In genomic region chr17:36129616-36130015, GRCh38 we compare ENCODE assay signal across 26 cellular contexts. TPM values are rescaled to one million over a fixed set of nuclear protein-coding genes. Genes with fewer than 3 reads are reported as not detected.
"Had no signal": no experiment of that assay in that cellular context is flagged by ENCODE, and none has a peak within 500 bp of the region (broad histone marks: within the 10 kb centered on the region; RNA-seq: fewer than 3 reads in every experiment).

No MANE protein-coding gene starts in this region.

- H3K27ac ChIP-seq: HL-60, RWPE1 had no signal

- H3K9me3 ChIP-seq: SK-N-SH had no signal

- DNase-seq: KBM-7, MV-4-11, NCI-H1048, NCI-H1105, NCI-H1417, NCI-H1436 treated with DMSO at 0.1 percent for 48 hours, NCI-H1694, NCI-H187 treated with DMSO at 0.1 percent for 48 hours, NCI-H2029 treated with DMSO at 0.1 percent for 48 hours, NCI-H2171 treated with DMSO at 0.1 percent for 48 hours, NCI-H345, NCI-H446 treated with DMSO at 0.1 percent for 48 hours, NCI-H510A treated with DMSO at 0.1 percent for 48 hours, NCI-H526 treated with DMSO at 0.1 percent for 48 hours, NCI-H774, PC-3, SHP77, SK-N-SH, SW 1271 had no signal

- H3K9ac ChIP-seq: SK-N-SH had no signal

- ATAC-seq: Panc1, PC-3 had no signal

RNA-seq across cellular contexts. Expression of gene CCL4, which starts 26.0 kb away (rescaled TPM):
- total RNA-seq: LHCN-M2, MCF 10A, PC-3, SK-MEL-5 had no signal

RNA-seq across cellular contexts. Expression of gene CCL3, which starts 39.7 kb away (rescaled TPM):
- total RNA-seq: LHCN-M2, MCF 10A, OCI-LY7, PC-3 had no signal
